15 cellular contexts compared by ENCODE assay signal in the genomic region with DNA sequence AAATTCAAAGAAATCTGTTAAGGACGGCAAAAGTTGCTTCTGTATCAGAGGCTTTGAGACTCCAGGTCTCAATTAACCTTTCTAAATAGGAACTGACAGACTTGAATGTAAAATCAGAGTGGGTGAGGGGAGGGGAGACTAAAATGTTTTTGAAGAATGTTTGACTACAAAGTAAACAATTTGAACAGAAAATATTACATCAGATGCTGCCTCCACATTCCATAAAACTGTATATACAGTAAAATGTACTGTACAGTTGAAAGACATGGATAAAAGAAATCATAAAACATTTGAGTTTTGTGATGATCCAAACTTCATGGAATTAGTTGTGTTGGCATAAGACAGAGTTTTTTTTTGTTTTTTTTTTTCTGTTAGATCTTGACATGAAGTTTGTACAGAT.
"Had no signal": no experiment of that assay in that cellular context is flagged by ENCODE, and none has a peak within 500 bp of the region (broad histone marks: within the 10 kb centered on the region; RNA-seq: fewer than 3 reads in every experiment).

No MANE protein-coding gene starts in this region.

- DNase-seq: activated CD4-positive, alpha-beta T cell treated with anti-CD3 and anti-CD28 coated beads, Interleukin-2, amount 50 U/mL, for 48 hours; activated CD8-positive, alpha-beta memory T cell treated with anti-CD3 and anti-CD28 coated beads, Interleukin-2, amount 10 ng/mL, durations not matched to agents 7 days and 5 days; activated effector memory CD4-positive, alpha-beta T cell treated with anti-CD3 and anti-CD28 coated beads, Interleukin-2, amount 50 U/mL, for 16 hours; activated T-cell treated with anti-CD3 and anti-CD28 coated beads, Interleukin-2, amount 50 U/mL, for 24 hours; dorsolateral prefrontal cortex; mucosa of descending colon; natural killer cell; tibial artery had no signal

- H3K4me1 ChIP-seq: tibial artery had no signal

- H3K4me1 Mint-ChIP-seq: natural killer cell had no signal

- H3K9me3 Mint-ChIP-seq: activated naive CD4-positive, alpha-beta T cell treated with anti-CD3 and anti-CD28 coated beads, Interleukin-2, amount 50 U/mL, for 72 hours; activated T-cell treated with anti-CD3 and anti-CD28 coated beads, Interleukin-2, amount 50 U/mL, for 24 hours; natural killer cell; T-helper 2 cell treated with Interferon-gamma antibody and Interleukin-4, amounts not matched to agents 5 μg/mL and 100 μg/mL, for 36 hours had no signal

- H3K4me3 Mint-ChIP-seq: activated CD8-positive, alpha-beta memory T cell treated with anti-CD3 and anti-CD28 coated beads, Interleukin-2, amount 10 ng/mL, durations not matched to agents 7 days and 5 days; activated T-cell treated with anti-CD3 and anti-CD28 coated beads, Interleukin-2, amount 50 U/mL, for 24 hours; natural killer cell; T-helper 2 cell treated with Interferon-gamma antibody and Interleukin-4, amounts not matched to agents 5 μg/mL and 100 μg/mL, for 36 hours had no signal

- H3K27me3 Mint-ChIP-seq: activated CD8-positive, alpha-beta memory T cell treated with anti-CD3 and anti-CD28 coated beads, Interleukin-2, amount 10 ng/mL, durations not matched to agents 7 days and 5 days; activated T-cell treated with anti-CD3 and anti-CD28 coated beads, Interleukin-2, amount 50 U/mL, for 24 hours had no signal

- H3K36me3 ChIP-seq: ovary, tibial artery, uterus had no signal

- H3K27me3 ChIP-seq: dorsolateral prefrontal cortex, ovary, tibial artery, uterus had no signal

- H3K36me3 Mint-ChIP-seq: activated naive CD4-positive, alpha-beta T cell treated with anti-CD3 and anti-CD28 coated beads, Interleukin-2, amount 50 U/mL, for 72 hours; natural killer cell had no signal

- H3K9me3 ChIP-seq: mucosa of descending colon, ovary, tibial artery, uterus had no signal

- ATAC-seq: activated CD4-positive, CD25-positive, alpha-beta regulatory T cell treated with anti-CD3 and anti-CD28 coated beads, Interleukin-2, amount 50 U/mL, for 24 hours; activated CD8-positive, alpha-beta memory T cell treated with anti-CD3 and anti-CD28 coated beads, Interleukin-2, amount 10 ng/mL, durations not matched to agents 7 days and 5 days; activated naive CD4-positive, alpha-beta T cell treated with anti-CD3 and anti-CD28 coated beads, Interleukin-2, amount 50 U/mL, for 72 hours; mucosa of descending colon; natural killer cell had no signal

- H3K27ac Mint-ChIP-seq: activated CD8-positive, alpha-beta memory T cell treated with anti-CD3 and anti-CD28 coated beads, Interleukin-2, amount 10 ng/mL, durations not matched to agents 7 days and 5 days; activated naive CD4-positive, alpha-beta T cell treated with anti-CD3 and anti-CD28 coated beads, Interleukin-2, amount 50 U/mL, for 72 hours; activated T-cell treated with anti-CD3 and anti-CD28 coated beads, Interleukin-2, amount 50 U/mL, for 24 hours; natural killer cell; T-helper 2 cell treated with Interferon-gamma antibody and Interleukin-4, amounts not matched to agents 5 μg/mL and 100 μg/mL, for 36 hours had no signal

- H3K27ac ChIP-seq: dorsolateral prefrontal cortex, ovary, tibial artery, uterus had no signal

- H3K4me3 ChIP-seq: dorsolateral prefrontal cortex, lung, mucosa of descending colon, ovary, skin epidermis, tibial artery, uterus had no signal
